ENCODE assay signal across 9 cellular contexts in the genomic region with DNA sequence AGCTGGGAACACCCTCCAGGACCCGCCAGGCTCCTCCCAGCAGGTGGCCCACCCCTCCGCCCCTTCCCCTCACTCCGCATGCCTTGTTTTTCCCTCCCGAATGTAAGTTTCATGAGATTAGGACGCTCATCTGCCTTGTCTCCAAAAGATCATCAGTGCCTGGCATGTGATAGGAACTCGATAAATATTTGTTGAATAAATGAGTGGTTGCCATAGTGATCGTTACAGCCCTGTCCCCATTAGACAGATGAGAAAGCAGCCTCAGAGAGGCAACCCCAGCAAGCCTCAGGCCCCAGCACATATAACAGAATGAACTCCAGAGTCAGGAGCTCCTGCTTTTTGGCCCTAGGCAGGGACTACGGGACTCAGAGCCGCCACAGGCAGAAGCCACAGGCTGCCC. TPM values are rescaled to one million over a fixed set of nuclear protein-coding genes. Genes with fewer than 3 reads are reported as not detected.
DNase-seq lines count a peak whose midpoint lies in the region.
"Had no signal": no experiment of that assay in that cellular context is flagged by ENCODE, and none has a peak within 500 bp of the region (broad histone marks: within the 10 kb centered on the region; RNA-seq: fewer than 3 reads in every experiment).

No MANE protein-coding gene starts in this region.

- peak; percentile 81 for DNase-seq in DMS53 (lab: John Stamatoyannopoulos, UW)
- DNase-seq in NCI-H446 treated with DMSO at 0.1 percent for 48 hours (lab: John Stamatoyannopoulos, UW): peak; percentile 53
- no peak for DNase-seq in pons (ENCODE audit: low spot score)
- DNase-seq in NCI-H187 treated with DMSO at 0.1 percent for 48 hours (lab: John Stamatoyannopoulos, UW): no peak
- DNase-seq in activated effector memory CD4-positive, alpha-beta T cell treated with Interleukin-2 at 50 U/mL for 16 hours: no peak
- no peak for DNase-seq in MV-4-11 (lab: John Stamatoyannopoulos, UW)
- DNase-seq: NCI-H1417 treated with DMSO at 0.1 percent for 48 hours had no signal

- peak overlapping the region; percentile 90 for H3K27ac ChIP-seq in esophagus (ENCODE audit: low read depth in 2 of 2, low read length in 1 of 2)

- H3K4me1 ChIP-seq in esophagus (ENCODE audit: control insufficient read depth in 2 of 2, insufficient read depth in 2 of 2, low read length in 1 of 2) (peaks cover 2 to 42% of the 10 kb centered on the region in 2 donors), skeletal muscle satellite cell (ENCODE audit: control insufficient read depth, insufficient read depth, low read length) (peaks cover 69% of the 10 kb centered on the region)

- H3K9me3 ChIP-seq in esophagus (ENCODE audit: control insufficient read depth in 2 of 2, insufficient read depth in 1 of 2, low read depth in 1 of 2, low read length in 1 of 2): no peaks in the 10 kb centered on the region
- no peaks in the 10 kb centered on the region for H3K9me3 ChIP-seq in skeletal muscle satellite cell (replicated peaks; ENCODE audit: low read length)

- H3K27me3 ChIP-seq in esophagus (ENCODE audit: control insufficient read depth in 1 of 2, insufficient read depth in 2 of 2, low read length in 2 of 2) (no peaks in the 10 kb centered on the region), skeletal muscle satellite cell (ENCODE audit: control insufficient read depth, insufficient read depth, low read length) (no peaks in the 10 kb centered on the region)

- 29 to 46% methylated on average over 9 of the region's 9 CpGs for WGBS in esophagus, 2 donors

- H3K36me3 ChIP-seq in esophagus (ENCODE audit: control insufficient read depth in 2 of 2, insufficient read depth in 2 of 2, low read length in 1 of 2) (peaks cover 0 to 21% of the 10 kb centered on the region in 2 donors), skeletal muscle satellite cell (ENCODE audit: insufficient read depth, low read length) (peaks cover 26% of the 10 kb centered on the region)

- no peak overlapping the region for H3K4me3 ChIP-seq in esophagus (ENCODE audit: low read depth in 1 of 2, low read length in 2 of 2)
- H3K4me3 ChIP-seq in skeletal muscle satellite cell (ENCODE audit: low read length): no peak overlapping the region

- H3K9ac ChIP-seq in skeletal muscle satellite cell (ENCODE audit: low read depth, low read length): peak overlapping the region; percentile 70

- peak overlapping the region; percentile 33 for H3K4me2 ChIP-seq in skeletal muscle satellite cell (ENCODE audit: low read length)

RNA-seq across cellular contexts. Expression of a gene that starts 5.0 kb away (rescaled TPM):
- 1 to 10 TPM; 4.9 to 5.3 TPM for polyA plus RNA-seq in esophagus
- 9.4 and 12.7 TPM in 2 replicates for total RNA-seq in skeletal muscle satellite cell (2012; rRNA removed)

RNA-seq across cellular contexts. Expression of a gene that starts 28.5 kb away (rescaled TPM):
- polyA plus RNA-seq in esophagus: 1 to 10 TPM; 5.9 to 7.1 TPM
- total RNA-seq in skeletal muscle satellite cell (2012; rRNA removed): under 0.01 and 0.22 TPM in 2 replicates

RNA-seq across cellular contexts. Expression of a gene that starts 41.8 kb away (rescaled TPM):
- polyA plus RNA-seq in esophagus: 10 to 100 TPM; 17.1 to 18.9 TPM
- total RNA-seq in skeletal muscle satellite cell (2012; rRNA removed): 10.0 and 11.4 TPM in 2 replicates

Comparison
In these comparisons a context has a peak if more than half of its experiments do, and no peak if none do; other contexts are left out.
1. DNase-seq: peak in DMS53 (single experiment) and NCI-H446 treated with DMSO at 0.1 percent for 48 hours (single experiment); none in pons (single experiment), NCI-H187 treated with DMSO at 0.1 percent for 48 hours (single experiment), activated effector memory CD4-positive, alpha-beta T cell treated with Interleukin-2 at 50 U/mL for 16 hours (single experiment) and MV-4-11 (single experiment).